Comparison of ENCODE assay signal across 8 cellular contexts in the genomic region with DNA sequence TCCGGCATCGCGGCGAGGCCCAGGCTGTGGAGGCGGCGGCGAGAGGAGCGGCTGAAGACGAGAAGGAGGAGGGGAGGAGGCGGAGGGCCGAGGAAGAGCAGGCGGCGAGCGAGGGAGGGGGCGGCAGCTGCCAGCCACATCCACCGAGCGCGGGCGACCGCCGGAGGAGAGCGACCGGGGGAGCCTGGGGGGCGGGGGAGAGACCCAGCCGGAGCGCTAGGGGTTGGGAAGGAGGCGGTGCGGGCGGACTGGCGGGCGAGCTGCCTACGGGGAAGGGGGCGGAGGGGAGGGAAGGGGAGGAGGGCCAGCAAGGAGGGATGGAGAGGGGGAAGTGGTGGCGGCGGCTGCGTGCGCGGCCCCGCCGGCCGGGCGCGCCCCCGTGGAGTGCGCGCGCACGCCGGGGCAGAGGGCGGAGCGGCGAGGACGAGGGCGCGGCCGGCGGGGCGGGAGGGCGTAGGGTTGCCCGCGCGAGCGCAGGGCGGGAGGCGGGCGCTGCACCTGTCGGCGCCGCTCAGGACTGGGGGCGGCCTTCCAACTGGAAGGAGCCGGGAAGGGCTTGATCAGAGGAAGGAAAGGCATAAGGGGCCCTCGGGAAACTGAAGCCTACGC. TPM values are rescaled to one million over a fixed set of nuclear protein-coding genes. Genes with fewer than 3 reads are reported as not detected.
DNase-seq lines count a peak whose midpoint lies in the region; ATAC-seq, FAIRE-seq and TF ChIP-seq lines count a peak whose summit lies in the region.
"Not testable (repeated sequence)": the region's sequence is repeated elsewhere in the genome, so short reads cannot be mapped to it uniquely, and the experiment has no call there.

No MANE protein-coding gene starts in this region.

- peak; percentile 78 for ATAC-seq in GM21723 (IDR thresholded peaks at IDR 0.05; ENCODE audit: unreplicated experiment)

- not testable (repeated sequence) for H3K27ac ChIP-seq in KMS-11
- peak overlapping the region; percentile 86 to 90 (median 89) for H3K27ac ChIP-seq in esophagus muscularis mucosa (replicated peaks in 1 of 4)

- peaks cover 14% of the 10 kb centered on the region for H3K4me1 ChIP-seq in KMS-11 (ENCODE audit: low read depth, poor library complexity, severe bottlenecking)
- peaks cover 6 to 20% (median 17%) of the 10 kb centered on the region in 4 donors for H3K4me1 ChIP-seq in esophagus muscularis mucosa

- under 1% methylated on average over 23 of the region's 73 CpGs for WGBS in esophagus muscularis mucosa

- FAIRE-seq in RCC 7860 (lab: Jason Lieb, UNC), result not testable (repeated sequence)

- not testable (repeated sequence) for H3K27me3 ChIP-seq in KMS-11 (ENCODE audit: insufficient read depth, low read depth); esophagus muscularis mucosa

- H2AFZ ChIP-seq in KMS-11 (ENCODE audit: low read depth), result peak overlapping the region; percentile 61; the same call in 1 of the 2 replicates

- intact Hi-C loops in esophagus muscularis mucosa (cut with DNase I), result not testable (repeated sequence)

- H3K4me3 ChIP-seq in KMS-11 (IDR thresholded peaks at IDR 0.05; ENCODE audit: insufficient read depth, low read depth, low read length), result not testable (repeated sequence)
- peak overlapping the region; percentile 69 to 74 (median 70) for H3K4me3 ChIP-seq in esophagus muscularis mucosa

- not testable (repeated sequence) for H3K9me3 ChIP-seq in esophagus muscularis mucosa

- H3K9ac ChIP-seq in KMS-11, result not testable (repeated sequence)

- DNase-seq in DMS153 (lab: John Stamatoyannopoulos, UW), result peak; percentile 61
- DNase-seq in RCC 7860 (ENCODE audit: low spot score), result peak; percentile 69
- DNase-seq in activated T-cell treated with anti-CD3 and anti-CD28 coated beads, Interleukin-2, amount 50 U/mL, for 48 hours, result peak; percentile 81 to 89
- DNase-seq in esophagus muscularis mucosa (ENCODE audit: extremely low spot score), result peak; percentile 95
- DNase-seq in myocyte (ENCODE audit: low read depth), result peak; percentile 86
- peak; percentile 83 for DNase-seq in stimulated activated CD8-positive, alpha-beta memory T cell treated with anti-CD3 and anti-CD28 coated beads, Interleukin-4, amount 100 ng/mL, for 48 hours

- H3K79me2 ChIP-seq in KMS-11 (ENCODE audit: insufficient read depth, low read depth), result peaks cover 33% of the 10 kb centered on the region

- not testable (repeated sequence) for TF ChIP-seq EP300 in esophagus muscularis mucosa (IDR thresholded peaks at IDR 0.05)

- not testable (repeated sequence) for H3K4me2 ChIP-seq in KMS-11

- TF ChIP-seq POLR2A in esophagus muscularis mucosa (IDR thresholded peaks at IDR 0.05; ENCODE audit: low read depth), result not testable (repeated sequence)

- H3K36me3 ChIP-seq in KMS-11 (ENCODE audit: insufficient read depth); esophagus muscularis mucosa: not testable (repeated sequence)

- H4K20me1 ChIP-seq in KMS-11 (ENCODE audit: insufficient read depth), result not testable (repeated sequence)

- TF ChIP-seq CTCF in KMS-11 (conservative IDR thresholded peaks at IDR 0.05; ENCODE audit: low read depth, low read length); esophagus muscularis mucosa (IDR thresholded peaks at IDR 0.05): not testable (repeated sequence)

RNA-seq across cellular contexts. Expression of gene MRPL45, which starts 39.9 kb away (rescaled TPM):
- total RNA-seq in esophagus muscularis mucosa (10 to 100 TPM; 27.6 to 35.3 (median 29.2) TPM), myocyte (38.5 and 44.1 TPM in 2 replicates)
- polyA plus RNA-seq in myocyte (2012), result 26.7 TPM
